ENCODE assay signal across 17 cellular contexts in genomic region chr15:60353245-60353940, GRCh38. TPM values are rescaled to one million over a fixed set of nuclear protein-coding genes. Genes with fewer than 3 reads are reported as not detected.
A peak's percentile ranks its signal among the peaks of the same experiment; 100 is the strongest.
DNase-seq lines count a peak whose midpoint lies in the region; ATAC-seq and TF ChIP-seq lines count a peak whose summit lies in the region.
"Had no signal": no experiment of that assay in that cellular context is flagged by ENCODE, and none has a peak within 500 bp of the region (broad histone marks: within the 10 kb centered on the region; RNA-seq: fewer than 3 reads in every experiment).

No MANE protein-coding gene starts in this region.

- 44% methylated on average over 5 of the region's 5 CpGs for WGBS in smooth muscle cell (ENCODE audit: low lambda C conversion rate)

- H3K36me3 Mint-ChIP-seq in activated CD8-positive, alpha-beta T cell treated with anti-CD3 and anti-CD28 coated beads, Interleukin-2, amount 10 ng/mL, durations not matched to agents 7 days and 5 days (ENCODE audit: low read depth) = peaks cover 78% of the 10 kb centered on the region
- peaks cover 35% of the 10 kb centered on the region for H3K36me3 Mint-ChIP-seq in activated CD8-positive, alpha-beta T cell treated with anti-CD3 and anti-CD28 coated beads for 36 hours (ENCODE audit: low read depth)

- no peak for ATAC-seq in activated CD8-positive, alpha-beta T cell treated with anti-CD3 and anti-CD28 coated beads, Interleukin-2, amount 10 ng/mL, durations not matched to agents 7 days and 5 days
- no peak for ATAC-seq in activated CD8-positive, alpha-beta T cell treated with anti-CD3 and anti-CD28 coated beads for 36 hours
- ATAC-seq in HG03045 (IDR thresholded peaks at IDR 0.05; ENCODE audit: unreplicated experiment) = no peak
- ATAC-seq: left colon; stimulated activated naive B cell treated with anti-CD40 and anti-IgM and Interleukin-4, amounts not matched to agents 10 μg/mL and 1 μg/mL and 100 μg/mL, for 72 hours had no signal

- H3K27ac ChIP-seq in epithelial cell of prostate (peak overlapping the region; percentile 50), smooth muscle cell (ENCODE audit: low read depth) (peak overlapping the region; percentile 68)

- CTCF ChIA-PET in activated CD8-positive, alpha-beta T cell treated with anti-CD3 and anti-CD28 coated beads, Interleukin-2, amount 10 ng/mL, durations not matched to agents 7 days and 5 days (lab: Charles Lee) = interaction anchor here (1.2 kb wide), 2 partner anchors 27 to 41 kb away, joined by 3 to 8 read pairs; no protein-coding TSS in a partner anchor
- CTCF ChIA-PET in activated CD8-positive, alpha-beta T cell treated with anti-CD3 and anti-CD28 coated beads for 36 hours (lab: Charles Lee) = interaction anchor here (0.8 to 1.1 kb wide), 2 partner anchors 9 to 167 kb away, joined by 3 read pairs; no protein-coding TSS in a partner anchor

- peaks cover 66% of the 10 kb centered on the region for H3F3A ChIP-seq in smooth muscle cell (ENCODE audit: low read depth)

- POLR2A ChIA-PET in activated CD8-positive, alpha-beta T cell treated with anti-CD3 and anti-CD28 coated beads, Interleukin-2, amount 10 ng/mL, durations not matched to agents 7 days and 5 days (lab: Charles Lee) = no interaction called here
- POLR2A ChIA-PET in activated CD8-positive, alpha-beta T cell treated with anti-CD3 and anti-CD28 coated beads for 36 hours (lab: Charles Lee) = no interaction called here

- H3K27me3 ChIP-seq in smooth muscle cell (ENCODE audit: low read depth) = no peaks in the 10 kb centered on the region

- H4K20me1 ChIP-seq in smooth muscle cell (ENCODE audit: low read depth) = peaks cover 96% of the 10 kb centered on the region

- peak overlapping the region; percentile 17 for H3K27ac Mint-ChIP-seq in activated CD8-positive, alpha-beta T cell treated with anti-CD3 and anti-CD28 coated beads, Interleukin-2, amount 10 ng/mL, durations not matched to agents 7 days and 5 days
- no peak overlapping the region for H3K27ac Mint-ChIP-seq in activated CD8-positive, alpha-beta T cell treated with anti-CD3 and anti-CD28 coated beads for 36 hours
- H3K27ac Mint-ChIP-seq: stimulated activated naive B cell treated with anti-CD40 and anti-IgM and Interleukin-4, amounts not matched to agents 10 μg/mL and 1 μg/mL and 100 μg/mL, for 72 hours had no signal

- H3K4me1 ChIP-seq in smooth muscle cell (ENCODE audit: low read depth) = no peaks in the 10 kb centered on the region

- intact Hi-C loops in activated CD8-positive, alpha-beta T cell treated with anti-CD3 and anti-CD28 coated beads for 36 hours (cut with micrococcal nuclease) = no loop called here

- no peaks in the 10 kb centered on the region for H3K9me3 ChIP-seq in smooth muscle cell (replicated peaks; ENCODE audit: low read depth)

- H3K9ac ChIP-seq in smooth muscle cell (ENCODE audit: low read depth) = no peak overlapping the region

- H3K4me2 ChIP-seq in smooth muscle cell = no peak overlapping the region

- peaks cover 65% of the 10 kb centered on the region for H3K36me3 ChIP-seq in smooth muscle cell (ENCODE audit: low read depth)

- H3K4me3 ChIP-seq in smooth muscle cell = no peak overlapping the region

- no peak overlapping the region for H3K4me3 Mint-ChIP-seq in activated CD8-positive, alpha-beta T cell treated with anti-CD3 and anti-CD28 coated beads, Interleukin-2, amount 10 ng/mL, durations not matched to agents 7 days and 5 days
- H3K4me3 Mint-ChIP-seq in activated CD8-positive, alpha-beta T cell treated with anti-CD3 and anti-CD28 coated beads for 36 hours = no peak overlapping the region
- H3K4me3 Mint-ChIP-seq: stimulated activated naive B cell treated with anti-CD40 and anti-IgM and Interleukin-4, amounts not matched to agents 10 μg/mL and 1 μg/mL and 100 μg/mL, for 72 hours; type B pancreatic cell had no signal

- TF ChIP-seq CTCF in activated CD8-positive, alpha-beta T cell treated with anti-CD3 and anti-CD28 coated beads for 36 hours (IDR thresholded peaks at IDR 0.05) = no peak
- TF ChIP-seq CTCF in smooth muscle cell (IDR thresholded peaks at IDR 0.05; ENCODE audit: borderline replicate concordance, insufficient read depth, poor library complexity, severe bottlenecking) = no peak

- peaks cover 58% of the 10 kb centered on the region for H3K79me2 ChIP-seq in smooth muscle cell (ENCODE audit: low read depth)

- no peaks in the 10 kb centered on the region for H3K27me3 Mint-ChIP-seq in activated CD8-positive, alpha-beta T cell treated with anti-CD3 and anti-CD28 coated beads, Interleukin-2, amount 10 ng/mL, durations not matched to agents 7 days and 5 days (ENCODE audit: low read depth)
- no peaks in the 10 kb centered on the region for H3K27me3 Mint-ChIP-seq in activated CD8-positive, alpha-beta T cell treated with anti-CD3 and anti-CD28 coated beads for 36 hours
- H3K27me3 Mint-ChIP-seq: stimulated activated naive B cell treated with anti-CD40 and anti-IgM and Interleukin-4, amounts not matched to agents 10 μg/mL and 1 μg/mL and 100 μg/mL, for 72 hours; type B pancreatic cell had no signal

- H3K9me3 Mint-ChIP-seq in activated CD8-positive, alpha-beta T cell treated with anti-CD3 and anti-CD28 coated beads, Interleukin-2, amount 10 ng/mL, durations not matched to agents 7 days and 5 days (ENCODE audit: insufficient read depth) = no peaks in the 10 kb centered on the region
- peaks cover 5% of the 10 kb centered on the region for H3K9me3 Mint-ChIP-seq in activated CD8-positive, alpha-beta T cell treated with anti-CD3 and anti-CD28 coated beads for 36 hours
- H3K9me3 Mint-ChIP-seq: stimulated activated naive B cell treated with anti-CD40 and anti-IgM and Interleukin-4, amounts not matched to agents 10 μg/mL and 1 μg/mL and 100 μg/mL, for 72 hours; type B pancreatic cell had no signal

- H3K4me1 Mint-ChIP-seq in activated CD8-positive, alpha-beta T cell treated with anti-CD3 and anti-CD28 coated beads, Interleukin-2, amount 10 ng/mL, durations not matched to agents 7 days and 5 days (ENCODE audit: low read depth) = peaks cover 3% of the 10 kb centered on the region
- no peaks in the 10 kb centered on the region for H3K4me1 Mint-ChIP-seq in activated CD8-positive, alpha-beta T cell treated with anti-CD3 and anti-CD28 coated beads for 36 hours (ENCODE audit: low read depth)
- H3K4me1 Mint-ChIP-seq: stimulated activated naive B cell treated with anti-CD40 and anti-IgM and Interleukin-4, amounts not matched to agents 10 μg/mL and 1 μg/mL and 100 μg/mL, for 72 hours had no signal

- no peak for DNase-seq in activated CD8-positive, alpha-beta T cell treated with anti-CD3 and anti-CD28 coated beads, Interleukin-2, amount 10 ng/mL, durations not matched to agents 7 days and 5 days
- no peak for DNase-seq in activated CD8-positive, alpha-beta T cell treated with anti-CD3 and anti-CD28 coated beads for 36 hours
- no peak for DNase-seq in epithelial cell of prostate (ENCODE audit: low read depth, low spot score)
- no peak for DNase-seq in smooth muscle cell (lab: John Stamatoyannopoulos, UW; ENCODE audit: unreplicated experiment)
- DNase-seq in NCI-H82 treated with DMSO at 0.1 percent for 48 hours (lab: John Stamatoyannopoulos, UW; ENCODE audit: unreplicated experiment) = no peak
- no peak for DNase-seq in stimulated activated CD8-positive, alpha-beta memory T cell treated with anti-CD3 and anti-CD28 coated beads, Interleukin-4, amount 100 ng/mL, for 48 hours
- DNase-seq: activated CD4-positive, alpha-beta T cell treated with anti-CD3 and anti-CD28 coated beads, Interleukin-2, amount 50 U/mL, for 48 hours; hippocampal formation; Karpas-422; left colon; NCI-H1436 treated with DMSO at 0.1 percent for 48 hours; occipital lobe; small intestine; stimulated activated naive B cell treated with anti-CD40 and anti-IgM and Interleukin-4, amounts not matched to agents 10 μg/mL and 1 μg/mL and 100 μg/mL, for 72 hours had no signal

- no peak overlapping the region for H2AFZ ChIP-seq in smooth muscle cell (ENCODE audit: low read depth)

TF ChIP-seq in PFSK-1, 5 proteins besides CTCF, POLR2A, EP300 and RAD21:
- TF ChIP-seq SIN3A (IDR thresholded peaks at IDR 0.05; ENCODE audit: borderline replicate concordance, insufficient read depth, low read length) (no peak), TAF1 (IDR thresholded peaks at IDR 0.05; ENCODE audit: borderline replicate concordance, insufficient read depth, low read length) (no peak), POLR2AphosphoS5 (IDR thresholded peaks at IDR 0.05; ENCODE audit: low read depth, low read length) (peak; percentile 1; the same call in 1 of the 2 replicates), REST (IDR thresholded peaks at IDR 0.05; ENCODE audit: insufficient read depth in 1 of 2, low read depth in 2 of 2, low read length in 2 of 2) (no peak)

RNA-seq across cellular contexts. Expression of gene ANXA2, which starts 44.4 kb away (rescaled TPM):
- 100 to 1,000 TPM; 368 to 375 TPM for total RNA-seq in activated CD8-positive, alpha-beta T cell treated with anti-CD3 and anti-CD28 coated beads, Interleukin-2, amount 10 ng/mL, durations not matched to agents 7 days and 5 days
- total RNA-seq in activated CD8-positive, alpha-beta T cell treated with anti-CD3 and anti-CD28 coated beads for 36 hours = 10 to 100 TPM; 57.9 to 60.2 TPM
- 730 TPM for polyA plus RNA-seq in PFSK-1 (2012; ENCODE audit: insufficient read length, low read depth)
- total RNA-seq in smooth muscle cell = 2,380 and 2,477 TPM in 2 replicates
- 2,665 and 3,194 TPM in 2 replicates for polyA plus RNA-seq in smooth muscle cell

Comparison
In these comparisons a context has a peak if more than half of its experiments do, and no peak if none do; other contexts are left out.
1. RNA of gene ANXA2, which starts 44.4 kb away (total RNA-seq): 2,380 to 2,477 TPM in smooth muscle cell and 368 to 375 TPM in activated CD8-positive, alpha-beta T cell treated with anti-CD3 and anti-CD28 coated beads, Interleukin-2, amount 10 ng/mL, durations not matched to agents 7 days and 5 days; 57.9 to 60.2 TPM in activated CD8-positive, alpha-beta T cell treated with anti-CD3 and anti-CD28 coated beads for 36 hours; every median in the first group is over 4 times any median in the second.